16 cellular contexts compared by ENCODE assay signal in the genomic region with DNA sequence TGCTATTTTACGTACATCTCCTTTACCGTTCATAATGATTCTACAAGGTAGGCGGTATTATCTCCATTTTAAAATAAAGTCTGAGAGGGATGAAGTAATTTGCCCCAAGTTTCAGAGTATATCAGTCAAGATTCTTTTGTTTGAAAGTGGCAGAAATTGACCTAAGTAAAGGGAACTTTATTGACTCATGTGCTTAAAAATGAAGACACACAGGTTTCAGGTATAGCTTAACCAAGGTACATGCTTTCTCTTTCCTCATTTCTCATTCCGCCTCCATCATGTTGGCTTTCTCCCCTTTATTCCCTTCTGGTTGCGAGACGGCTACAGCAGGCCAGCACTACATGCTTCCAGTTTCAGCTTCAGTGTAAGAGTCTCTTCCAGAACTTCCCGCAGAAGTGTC.
A peak's percentile ranks its signal among the peaks of the same experiment; 100 is the strongest.
DNase-seq lines count a peak whose midpoint lies in the region; ATAC-seq and TF ChIP-seq lines count a peak whose summit lies in the region.
"Had no signal": no experiment of that assay in that cellular context is flagged by ENCODE, and none has a peak within 500 bp of the region (broad histone marks: within the 10 kb centered on the region; RNA-seq: fewer than 3 reads in every experiment).

No MANE protein-coding gene starts in this region.

- no peaks in the 10 kb centered on the region for H3K9me3 Mint-ChIP-seq in GM23338
- H3K9me3 Mint-ChIP-seq: CD8-positive, alpha-beta T cell; HFFc6 had no signal

- no peak overlapping the region for H2BK5ac ChIP-seq in IMR-90 (ENCODE audit: low read depth, low read length, poor library complexity, severe bottlenecking)
- H2BK5ac ChIP-seq in mesenchymal stem cell (ENCODE audit: low read depth, low read length, poor library complexity, severe bottlenecking): no peak overlapping the region

- peaks cover 17% of the 10 kb centered on the region for H3K4me1 Mint-ChIP-seq in GM23338

- H4K8ac ChIP-seq in IMR-90 (ENCODE audit: low read depth in 2 of 2, low read length in 2 of 2): no peak overlapping the region
- no peak overlapping the region for H4K8ac ChIP-seq in mesenchymal stem cell (ENCODE audit: low read length)

- H3K4ac ChIP-seq in IMR-90 (ENCODE audit: low read depth, low read length) (no peak overlapping the region), mesenchymal stem cell (ENCODE audit: low read depth in 1 of 2, low read length in 2 of 2) (no peak overlapping the region)

- peaks cover 4% of the 10 kb centered on the region for H3K27me3 Mint-ChIP-seq in GM23338 (ENCODE audit: insufficient read depth, low read depth, poor library complexity)

- H3K4me3 Mint-ChIP-seq in GM23338: no peak overlapping the region
- H3K4me3 Mint-ChIP-seq: B cell; CD8-positive, alpha-beta T cell; HFFc6 had no signal

- H2BK120ac ChIP-seq in IMR-90 (ENCODE audit: low read depth, low read length): no peak overlapping the region
- no peak overlapping the region for H2BK120ac ChIP-seq in mesenchymal stem cell (ENCODE audit: low read depth, low read length)

- no peaks in the 10 kb centered on the region for H3K79me1 ChIP-seq in IMR-90 (ENCODE audit: low read depth in 1 of 2, low read length in 2 of 2)
- H3K79me1 ChIP-seq in mesenchymal stem cell (replicated peaks; ENCODE audit: low read length, poor library complexity, severe bottlenecking): no peaks in the 10 kb centered on the region

- no peak overlapping the region for H2AK9ac ChIP-seq in IMR-90 (replicated peaks; ENCODE audit: low read depth, low read length, poor library complexity)

- H3K4me3 ChIP-seq in GM23338 (no peak overlapping the region), IMR-90 (ENCODE audit: insufficient read depth, low read depth, low read length) (no peak overlapping the region), mesenchymal stem cell (ENCODE audit: insufficient read depth in 1 of 2, low read depth in 1 of 2, low read length in 2 of 2) (no peak overlapping the region)
- H3K4me3 ChIP-seq: BLaER1 treated with 17β-estradiol and CSF1 and Interleukin-3, amounts not matched to agents 10 nM and 100 nM; GM12878 had no signal

- 0 out of 2 replicates have a peak, but pooled peaks cover 2% of the 10 kb centered on the region for H3K9me1 ChIP-seq in IMR-90 (ENCODE audit: insufficient read depth, low read length)

- peaks cover 14% of the 10 kb centered on the region; the same call in 1 of the 2 replicates for H3K4me1 ChIP-seq in GM23338 (ENCODE audit: insufficient read depth)
- peaks cover 7% of the 10 kb centered on the region for H3K4me1 ChIP-seq in IMR-90 (ENCODE audit: control insufficient read depth, insufficient read depth, low read length)
- H3K4me1 ChIP-seq in mesenchymal stem cell (ENCODE audit: control insufficient read depth, insufficient read depth, low read depth, low read length): peaks cover 3% of the 10 kb centered on the region
- H3K4me1 ChIP-seq: BLaER1 treated with 17β-estradiol and CSF1 and Interleukin-3, amounts not matched to agents 10 nM and 100 nM had no signal

- CTCF ChIA-PET in IMR-90 (lab: Yijun Ruan, JAX): no interaction called here

- in situ Hi-C loops in IMR-90 (cut with MboI; ENCODE audit: low sequenced_read_pairs): no loop called here

- H2AFZ ChIP-seq in GM23338: peak overlapping the region; percentile 56; the same call in 1 of the 2 replicates
- H2AFZ ChIP-seq in IMR-90 (replicated peaks; ENCODE audit: low read length, poor library complexity): no peak overlapping the region
- no peak overlapping the region for H2AFZ ChIP-seq in mesenchymal stem cell (ENCODE audit: low read depth, low read length)

- H2BK12ac ChIP-seq in mesenchymal stem cell (ENCODE audit: low read length in 2 of 2): no peak overlapping the region

- no peak overlapping the region for H3K56ac ChIP-seq in IMR-90 (ENCODE audit: extremely low read depth, insufficient read depth, low read length)

- H2BK20ac ChIP-seq in IMR-90 (ENCODE audit: low read depth, low read length): no peak overlapping the region

- no peaks in the 10 kb centered on the region for H3K36me3 Mint-ChIP-seq in GM23338 (ENCODE audit: low read depth)
- H3K36me3 Mint-ChIP-seq: CD8-positive, alpha-beta T cell had no signal

- H3K23ac ChIP-seq in IMR-90 (ENCODE audit: low read depth, low read length): no peak overlapping the region
- no peak overlapping the region for H3K23ac ChIP-seq in mesenchymal stem cell (ENCODE audit: low read length in 2 of 2)

- H3K4me2 ChIP-seq in GM23338: no peak overlapping the region
- no peak overlapping the region for H3K4me2 ChIP-seq in IMR-90 (ENCODE audit: low read depth, low read length)
- H3K4me2 ChIP-seq in mesenchymal stem cell (ENCODE audit: low read length, poor library complexity, severe bottlenecking): no peak overlapping the region
- H3K4me2 ChIP-seq: BLaER1 treated with 17β-estradiol and CSF1 and Interleukin-3, amounts not matched to agents 10 nM and 100 nM had no signal

- H2BK15ac ChIP-seq in IMR-90 (ENCODE audit: low read depth, low read length) (no peak overlapping the region), mesenchymal stem cell (ENCODE audit: low read depth, poor library complexity, severe bottlenecking) (no peak overlapping the region)

- DNase-seq in GM23338 (ENCODE audit: low spot score) (no peak), IMR-90 (no peak), mesenchymal stem cell (no peak), NCI-H526 (lab: John Stamatoyannopoulos, UW) (no peak)
- DNase-seq: CD8-positive, alpha-beta T cell; DMS 273 treated with DMSO at 0.1 percent for 48 hours; DMS53; DND-41; EL; HFFc6 had no signal

- BruUV-seq in IMR-90 (replicated peaks; lab: Mats Ljungman, UMichigan): no TSS peak

- TF ChIP-seq CTCF in GM23338 (conservative IDR thresholded peaks at IDR 0.05; ENCODE audit: low read depth in 2 of 2) (no peak), IMR-90 (conservative IDR thresholded peaks at IDR 0.05; ENCODE audit: low read depth, low read length) (no peak)

- WGBS in IMR-90 (ENCODE audit: extremely low coverage in 2 of 2, insufficient read length in 1 of 2), 2 experiments: 100% methylated on average over 3 of the region's 7 CpGs; no CpG with 5 or more reads in 1 of the 2 experiments
- 97% methylated on average over 5 of the region's 7 CpGs for WGBS in mesenchymal stem cell

- no peaks in the 10 kb centered on the region for H3K79me2 ChIP-seq in GM23338 (replicated peaks; ENCODE audit: insufficient read depth)

- no peak overlapping the region; the same call in 1 of the 2 replicates for H4K5ac ChIP-seq in IMR-90 (ENCODE audit: low read depth, low read length)

- H3K36me3 ChIP-seq in GM23338 (ENCODE audit: insufficient read depth): no peaks in the 10 kb centered on the region
- no peaks in the 10 kb centered on the region for H3K36me3 ChIP-seq in IMR-90 (ENCODE audit: control insufficient read depth, insufficient read depth, low read length)
- H3K36me3 ChIP-seq in mesenchymal stem cell (ENCODE audit: control insufficient read depth in 1 of 2, insufficient read depth in 2 of 2, low read depth in 1 of 2, low read length in 2 of 2): no peaks in the 10 kb centered on the region
- H3K36me3 ChIP-seq: BLaER1 treated with 17β-estradiol and CSF1 and Interleukin-3, amounts not matched to agents 10 nM and 100 nM had no signal

- H3K27ac Mint-ChIP-seq in GM23338: no peak overlapping the region
- H3K27ac Mint-ChIP-seq: B cell; CD8-positive, alpha-beta T cell; HFFc6 had no signal

- no peak for ATAC-seq in GM23338
- no peak for ATAC-seq in IMR-90 (ENCODE audit: low read depth)
- ATAC-seq in HG02938 (IDR thresholded peaks at IDR 0.05; ENCODE audit: unreplicated experiment): no peak
- ATAC-seq in HG02840 (IDR thresholded peaks at IDR 0.05; ENCODE audit: low FRiP score, unreplicated experiment): no peak
- ATAC-seq: CD8-positive, alpha-beta T cell; GM12878; HCT116 had no signal

- TF ChIP-seq RAD21 in IMR-90 (IDR thresholded peaks at IDR 0.05; ENCODE audit: low read length): no peak

- H3K27me3 ChIP-seq in GM23338 (ENCODE audit: insufficient read depth) (no peaks in the 10 kb centered on the region), IMR-90 (ENCODE audit: control insufficient read depth, insufficient read depth, low read length) (no peaks in the 10 kb centered on the region), mesenchymal stem cell (ENCODE audit: control insufficient read depth in 1 of 2, insufficient read depth in 1 of 2, low read length in 2 of 2) (no peaks in the 10 kb centered on the region)
- H3K27me3 ChIP-seq: BLaER1 treated with 17β-estradiol and CSF1 and Interleukin-3, amounts not matched to agents 10 nM and 100 nM had no signal

- H3K18ac ChIP-seq in IMR-90 (ENCODE audit: low read depth, low read length): no peak overlapping the region
- H3K18ac ChIP-seq in mesenchymal stem cell (ENCODE audit: low read depth in 1 of 2, low read length in 2 of 2): no peak overlapping the region

- H4K20me1 ChIP-seq in GM23338 (replicated peaks; ENCODE audit: insufficient read depth) (no peaks in the 10 kb centered on the region; the same call in 1 of the 2 replicates), IMR-90 (ENCODE audit: insufficient read depth, low read length) (no peaks in the 10 kb centered on the region)
- H4K20me1 ChIP-seq: BLaER1 treated with 17β-estradiol and CSF1 and Interleukin-3, amounts not matched to agents 10 nM and 100 nM had no signal

- dilution Hi-C loops in IMR-90 (cut with HindIII; ENCODE audit: low sequenced_read_pairs, unreplicated experiment): no loop called here

- H4K91ac ChIP-seq in IMR-90 (ENCODE audit: insufficient read depth, low read depth, low read length): peak overlapping the region; percentile 23; the same call in 1 of the 2 replicates
- no peak overlapping the region for H4K91ac ChIP-seq in mesenchymal stem cell (ENCODE audit: low read length)

- H3K9ac ChIP-seq in IMR-90 (ENCODE audit: low read depth, low read length): no peak overlapping the region
- no peak overlapping the region for H3K9ac ChIP-seq in mesenchymal stem cell (ENCODE audit: low read length)
- H3K9ac ChIP-seq: BLaER1 treated with 17β-estradiol and CSF1 and Interleukin-3, amounts not matched to agents 10 nM and 100 nM had no signal

- intact Hi-C loops in IMR-90 (cut with micrococcal nuclease): no loop called here

- H3K14ac ChIP-seq in IMR-90 (replicated peaks; ENCODE audit: low read depth, low read length) (no peak overlapping the region), mesenchymal stem cell (ENCODE audit: low read length in 2 of 2) (no peak overlapping the region)

- TF ChIP-seq POLR2A in IMR-90 (IDR thresholded peaks at IDR 0.05; ENCODE audit: low read depth, low read length): no peak

- H3K9me3 ChIP-seq in IMR-90 (ENCODE audit: control insufficient read depth, insufficient read depth, low read length) (no peaks in the 10 kb centered on the region), mesenchymal stem cell (ENCODE audit: control insufficient read depth, low read length) (no peaks in the 10 kb centered on the region)
- H3K9me3 ChIP-seq: BLaER1 treated with 17β-estradiol and CSF1 and Interleukin-3, amounts not matched to agents 10 nM and 100 nM had no signal

- POLR2A ChIA-PET in IMR-90 (lab: Charles Lee; ENCODE audit: unreplicated experiment): no interaction called here

- H3K9me2 ChIP-seq in GM23338 (ENCODE audit: insufficient read depth): no peaks in the 10 kb centered on the region

- H3K27ac ChIP-seq in GM23338 (ENCODE audit: low read depth) (no peak overlapping the region), IMR-90 (ENCODE audit: insufficient read depth, low read length) (no peak overlapping the region), mesenchymal stem cell (ENCODE audit: low read length, poor library complexity, severe bottlenecking) (no peak overlapping the region)
- H3K27ac ChIP-seq: BLaER1 treated with 17β-estradiol and CSF1 and Interleukin-3, amounts not matched to agents 10 nM and 100 nM had no signal

- H3F3A ChIP-seq in GM23338 (replicated peaks; ENCODE audit: low read depth): no peaks in the 10 kb centered on the region

- H2AK5ac ChIP-seq in IMR-90 (ENCODE audit: low read depth, low read length) (no peak overlapping the region), mesenchymal stem cell (ENCODE audit: low read length, severe bottlenecking) (peak overlapping the region; percentile 43)
